Comparison of ENCODE assay signal across 20 cellular contexts in genomic region chr12:76238688-76239087, GRCh38.
"Had no signal": no experiment of that assay in that cellular context is flagged by ENCODE, and none has a peak within 500 bp of the region (broad histone marks: within the 10 kb centered on the region; RNA-seq: fewer than 3 reads in every experiment).

No MANE protein-coding gene starts in this region.

- DNase-seq: activated B cell treated with CpG ODN at 0.5 μM for 24 hours; activated CD4-positive, alpha-beta memory T cell treated with anti-CD3 and anti-CD28 coated beads, Interleukin-2, amount 10 ng/mL, durations not matched to agents 7 days and 5 days; activated CD4-positive, alpha-beta T cell treated with anti-CD3 and anti-CD28 coated beads, Interleukin-2, amount 50 U/mL, for 1 hour; activated gamma-delta T cell treated with Interleukin-2 at 50 U/mL for 16 hours; activated naive CD4-positive, alpha-beta T cell treated with anti-CD3 and anti-CD28 coated beads, Interleukin-2, amount 50 U/mL, for 16 hours; activated T-cell treated with anti-CD3 and anti-CD28 coated beads, Interleukin-2, amount 50 U/mL, for 72 hours; aorta; body of pancreas; Karpas-422; NCI-H1105 treated with DMSO at 0.1 percent for 48 hours; NCI-H1436 treated with DMSO at 0.1 percent for 48 hours; NCI-H187; NCI-H2081; NCI-H510A treated with DMSO at 0.1 percent for 48 hours; NCI-H69; SIG-M5; T-helper 17 cell; T-helper 9 cell had no signal

- H3K4me3 Mint-ChIP-seq: activated B cell treated with CpG ODN at 0.5 μM for 24 hours; activated CD4-positive, alpha-beta memory T cell treated with anti-CD3 and anti-CD28 coated beads, Interleukin-2, amount 10 ng/mL, durations not matched to agents 7 days and 5 days; activated T-cell treated with anti-CD3 and anti-CD28 coated beads, Interleukin-2, amount 50 U/mL, for 72 hours; central memory CD8-positive, alpha-beta T cell; T-helper 17 cell had no signal

- H3K27ac Mint-ChIP-seq: activated B cell treated with CpG ODN at 0.5 μM for 24 hours; activated CD4-positive, alpha-beta memory T cell treated with anti-CD3 and anti-CD28 coated beads, Interleukin-2, amount 10 ng/mL, durations not matched to agents 7 days and 5 days; activated T-cell treated with anti-CD3 and anti-CD28 coated beads, Interleukin-2, amount 50 U/mL, for 72 hours; activated T-helper 2 cell treated with anti-CD3 and anti-CD28 coated beads, Interferon-gamma antibody, Interleukin-2, Interleukin-4, amounts not matched to agents 10 μg/mL and 5 μg/mL and 100 μg/mL, durations not matched to agents 14 hours and 24 hours and 36 hours; T-helper 17 cell had no signal

- H3K4me1 ChIP-seq: body of pancreas had no signal

- H3K9me3 Mint-ChIP-seq: activated B cell treated with CpG ODN at 0.5 μM for 24 hours; activated CD4-positive, alpha-beta memory T cell treated with anti-CD3 and anti-CD28 coated beads, Interleukin-2, amount 10 ng/mL, durations not matched to agents 7 days and 5 days; activated T-cell treated with anti-CD3 and anti-CD28 coated beads, Interleukin-2, amount 50 U/mL, for 72 hours; activated T-helper 2 cell treated with anti-CD3 and anti-CD28 coated beads, Interferon-gamma antibody, Interleukin-2, Interleukin-4, amounts not matched to agents 10 μg/mL and 5 μg/mL and 100 μg/mL, durations not matched to agents 14 hours and 24 hours and 36 hours; central memory CD8-positive, alpha-beta T cell had no signal

- H3K27me3 ChIP-seq: body of pancreas had no signal

- H3K4me1 Mint-ChIP-seq: activated B cell treated with CpG ODN at 0.5 μM for 24 hours; activated CD4-positive, alpha-beta memory T cell treated with anti-CD3 and anti-CD28 coated beads, Interleukin-2, amount 10 ng/mL, durations not matched to agents 7 days and 5 days; central memory CD8-positive, alpha-beta T cell; T-helper 17 cell had no signal

- H3K27ac ChIP-seq: body of pancreas had no signal

- H3K27me3 Mint-ChIP-seq: activated CD4-positive, alpha-beta memory T cell treated with anti-CD3 and anti-CD28 coated beads, Interleukin-2, amount 10 ng/mL, durations not matched to agents 7 days and 5 days; central memory CD8-positive, alpha-beta T cell had no signal

- H3K4me3 ChIP-seq: body of pancreas had no signal

- ATAC-seq: body of pancreas, T-helper 17 cell had no signal

- H3K9me3 ChIP-seq: body of pancreas had no signal
